1 cellular context compared by ENCODE assay signal in genomic region chr2:677056-677949, GRCh38.
TF ChIP-seq lines count a peak whose summit lies in the region.

TSS of gene TMEM18 (minus strand) at chr2:677406. CDS start at chr2:677345, 61 bp downstream.

TF ChIP-seq in K562, 482 proteins besides CTCF, POLR2A, EP300 and RAD21 (continued from another document and continues in another):
- TF ChIP-seq MED1 (CRISPR knock-in tag; IDR thresholded peaks at IDR 0.05; ENCODE audit: borderline replicate concordance) (no peak), SP1 (CRISPR knock-in tag; IDR thresholded peaks at IDR 0.05) (peak; percentile 96), HNRNPLL (IDR thresholded peaks at IDR 0.05; ENCODE audit: low read depth, low read length, poor library complexity, severe bottlenecking) (peak; percentile 79), ZNF507 (tag; conservative IDR thresholded peaks at IDR 0.05) (no peak), ADNP (tag; IDR thresholded peaks at IDR 0.05) (no peak), CREB1 (IDR thresholded peaks at IDR 0.05) (no peak), CREB1 (CRISPR knock-in tag; IDR thresholded peaks at IDR 0.05) (peak; percentile 69), RBM25 (IDR thresholded peaks at IDR 0.05; ENCODE audit: low read depth, low read length, severe bottlenecking) (peak; percentile 98), ZNF639 (CRISPR knock-in tag; conservative IDR thresholded peaks at IDR 0.05 in 1 of 2, IDR thresholded peaks at IDR 0.05 in 1 of 2) (peak in 1 of 2 experiments; percentile 84; a peak in 2 of 4 replicates), ZKSCAN1 (IDR thresholded peaks at IDR 0.05; ENCODE audit: low read depth, low read length) (peak; percentile 58; the same call in 1 of the 2 replicates), LARP7 (IDR thresholded peaks at IDR 0.05) (no peak), HBP1 (CRISPR knock-in tag; IDR thresholded peaks at IDR 0.05) (no peak), ZNF696 (CRISPR knock-in tag; conservative IDR thresholded peaks at IDR 0.05) (no peak), SIN3B (IDR thresholded peaks at IDR 0.05; ENCODE audit: low read depth) (peak; percentile 86), SMARCB1 (IDR thresholded peaks at IDR 0.05; ENCODE audit: insufficient read length, low read depth) (no peak), NR2C1 (IDR thresholded peaks at IDR 0.05) (no peak; the same call in 1 of the 2 replicates), NR2C1 (tag; IDR thresholded peaks at IDR 0.05) (no peak), FIP1L1 (IDR thresholded peaks at IDR 0.05; ENCODE audit: low read depth, low read length, poor library complexity, severe bottlenecking) (peak; percentile 77), E2F6 (IDR thresholded peaks at IDR 0.05; ENCODE audit: borderline replicate concordance in 1 of 2, extremely low read depth in 1 of 2, insufficient read depth in 1 of 2, insufficient read length in 1 of 2, low read depth in 1 of 2, low read length in 1 of 2, poor library complexity in 1 of 2, severe bottlenecking in 1 of 2) (peak in 1 of 2 experiments; percentile 77), L3MBTL2 (IDR thresholded peaks at IDR 0.05) (peak; percentile 82), TCFL5 (CRISPR knock-in tag; conservative IDR thresholded peaks at IDR 0.05) (no peak), HMG20B (CRISPR knock-in tag; IDR thresholded peaks at IDR 0.05) (no peak), ERF (CRISPR knock-in tag; IDR thresholded peaks at IDR 0.05) (peak; percentile 92; the same call in 1 of the 2 replicates), C11orf30 (IDR thresholded peaks at IDR 0.05; ENCODE audit: low read depth) (peak; percentile 78), ZZZ3 (IDR thresholded peaks at IDR 0.05) (peak; percentile 99), CTBP1 (IDR thresholded peaks at IDR 0.05; ENCODE audit: borderline replicate concordance) (peak; percentile 47; the same call in 1 of the 2 replicates), ILK (tag; IDR thresholded peaks at IDR 0.05; ENCODE audit: borderline replicate concordance, low read depth) (no peak), ZBED1 (IDR thresholded peaks at IDR 0.05) (peak; percentile 79), TOE1 (IDR thresholded peaks at IDR 0.05; ENCODE audit: borderline replicate concordance) (peak; percentile 80; the same call in 1 of the 2 replicates), TOE1 (CRISPR knock-in tag; IDR thresholded peaks at IDR 0.05; ENCODE audit: borderline replicate concordance, low read depth) (no peak), ID3 (CRISPR knock-in tag; IDR thresholded peaks at IDR 0.05) (no peak), ID3 (tag; IDR thresholded peaks at IDR 0.05) (peak; percentile 74; the same call in 1 of the 2 replicates), AFF4 (CRISPR knock-in tag; IDR thresholded peaks at IDR 0.05) (peak; percentile 82; the same call in 1 of the 2 replicates), TARDBP (IDR thresholded peaks at IDR 0.05) (no peak), MIER1 (IDR thresholded peaks at IDR 0.05; ENCODE audit: low read depth) (no peak), SRSF1 (IDR thresholded peaks at IDR 0.05; ENCODE audit: low read depth, low read length) (no peak; the same call in 1 of the 2 replicates), CBFB (CRISPR knock-in tag; IDR thresholded peaks at IDR 0.05) (peak; percentile 67; the same call in 1 of the 2 replicates), ZNF695 (CRISPR knock-in tag; IDR thresholded peaks at IDR 0.05) (no peak), EGR1 (conservative IDR thresholded peaks at IDR 0.05) (no peak; the same call in 1 of the 2 replicates), STAT5A (IDR thresholded peaks at IDR 0.05; ENCODE audit: borderline replicate concordance, low read length) (no peak), TFAM (CRISPR knock-in tag; conservative IDR thresholded peaks at IDR 0.05) (no peak), FOXJ3 (CRISPR knock-in tag; IDR thresholded peaks at IDR 0.05) (no peak), TAF1 (IDR thresholded peaks at IDR 0.05; ENCODE audit: control insufficient read depth, extremely low read depth, insufficient read depth, low read length, severe bottlenecking) (peak; percentile 95)
- TF ChIP-seq, protein P1, sequence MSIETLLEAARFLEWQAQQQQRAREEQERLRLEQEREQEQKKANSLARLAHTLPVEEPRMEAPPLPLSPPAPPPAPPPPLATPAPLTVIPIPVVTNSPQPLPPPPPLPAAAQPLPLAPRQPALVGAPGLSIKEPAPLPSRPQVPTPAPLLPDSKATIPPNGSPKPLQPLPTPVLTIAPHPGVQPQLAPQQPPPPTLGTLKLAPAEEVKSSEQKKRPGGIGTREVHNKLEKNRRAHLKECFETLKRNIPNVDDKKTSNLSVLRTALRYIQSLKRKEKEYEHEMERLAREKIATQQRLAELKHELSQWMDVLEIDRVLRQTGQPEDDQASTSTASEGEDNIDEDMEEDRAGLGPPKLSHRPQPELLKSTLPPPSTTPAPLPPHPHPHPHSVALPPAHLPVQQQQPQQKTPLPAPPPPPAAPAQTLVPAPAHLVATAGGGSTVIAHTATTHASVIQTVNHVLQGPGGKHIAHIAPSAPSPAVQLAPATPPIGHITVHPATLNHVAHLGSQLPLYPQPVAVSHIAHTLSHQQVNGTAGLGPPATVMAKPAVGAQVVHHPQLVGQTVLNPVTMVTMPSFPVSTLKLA (conservative IDR thresholded peaks at IDR 0.05): peak; percentile 26 to 39; a peak in 3 of 4 replicates
- TF ChIP-seq, protein P2, sequence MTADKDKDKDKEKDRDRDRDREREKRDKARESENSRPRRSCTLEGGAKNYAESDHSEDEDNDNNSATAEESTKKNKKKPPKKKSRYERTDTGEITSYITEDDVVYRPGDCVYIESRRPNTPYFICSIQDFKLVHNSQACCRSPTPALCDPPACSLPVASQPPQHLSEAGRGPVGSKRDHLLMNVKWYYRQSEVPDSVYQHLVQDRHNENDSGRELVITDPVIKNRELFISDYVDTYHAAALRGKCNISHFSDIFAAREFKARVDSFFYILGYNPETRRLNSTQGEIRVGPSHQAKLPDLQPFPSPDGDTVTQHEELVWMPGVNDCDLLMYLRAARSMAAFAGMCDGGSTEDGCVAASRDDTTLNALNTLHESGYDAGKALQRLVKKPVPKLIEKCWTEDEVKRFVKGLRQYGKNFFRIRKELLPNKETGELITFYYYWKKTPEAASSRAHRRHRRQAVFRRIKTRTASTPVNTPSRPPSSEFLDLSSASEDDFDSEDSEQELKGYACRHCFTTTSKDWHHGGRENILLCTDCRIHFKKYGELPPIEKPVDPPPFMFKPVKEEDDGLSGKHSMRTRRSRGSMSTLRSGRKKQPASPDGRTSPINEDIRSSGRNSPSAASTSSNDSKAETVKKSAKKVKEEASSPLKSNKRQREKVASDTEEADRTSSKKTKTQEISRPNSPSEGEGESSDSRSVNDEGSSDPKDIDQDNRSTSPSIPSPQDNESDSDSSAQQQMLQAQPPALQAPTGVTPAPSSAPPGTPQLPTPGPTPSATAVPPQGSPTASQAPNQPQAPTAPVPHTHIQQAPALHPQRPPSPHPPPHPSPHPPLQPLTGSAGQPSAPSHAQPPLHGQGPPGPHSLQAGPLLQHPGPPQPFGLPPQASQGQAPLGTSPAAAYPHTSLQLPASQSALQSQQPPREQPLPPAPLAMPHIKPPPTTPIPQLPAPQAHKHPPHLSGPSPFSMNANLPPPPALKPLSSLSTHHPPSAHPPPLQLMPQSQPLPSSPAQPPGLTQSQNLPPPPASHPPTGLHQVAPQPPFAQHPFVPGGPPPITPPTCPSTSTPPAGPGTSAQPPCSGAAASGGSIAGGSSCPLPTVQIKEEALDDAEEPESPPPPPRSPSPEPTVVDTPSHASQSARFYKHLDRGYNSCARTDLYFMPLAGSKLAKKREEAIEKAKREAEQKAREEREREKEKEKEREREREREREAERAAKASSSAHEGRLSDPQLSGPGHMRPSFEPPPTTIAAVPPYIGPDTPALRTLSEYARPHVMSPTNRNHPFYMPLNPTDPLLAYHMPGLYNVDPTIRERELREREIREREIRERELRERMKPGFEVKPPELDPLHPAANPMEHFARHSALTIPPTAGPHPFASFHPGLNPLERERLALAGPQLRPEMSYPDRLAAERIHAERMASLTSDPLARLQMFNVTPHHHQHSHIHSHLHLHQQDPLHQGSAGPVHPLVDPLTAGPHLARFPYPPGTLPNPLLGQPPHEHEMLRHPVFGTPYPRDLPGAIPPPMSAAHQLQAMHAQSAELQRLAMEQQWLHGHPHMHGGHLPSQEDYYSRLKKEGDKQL (CRISPR knock-in tag; IDR thresholded peaks at IDR 0.05; ENCODE audit: borderline replicate concordance): no peak
- TF ChIP-seq, protein P3, sequence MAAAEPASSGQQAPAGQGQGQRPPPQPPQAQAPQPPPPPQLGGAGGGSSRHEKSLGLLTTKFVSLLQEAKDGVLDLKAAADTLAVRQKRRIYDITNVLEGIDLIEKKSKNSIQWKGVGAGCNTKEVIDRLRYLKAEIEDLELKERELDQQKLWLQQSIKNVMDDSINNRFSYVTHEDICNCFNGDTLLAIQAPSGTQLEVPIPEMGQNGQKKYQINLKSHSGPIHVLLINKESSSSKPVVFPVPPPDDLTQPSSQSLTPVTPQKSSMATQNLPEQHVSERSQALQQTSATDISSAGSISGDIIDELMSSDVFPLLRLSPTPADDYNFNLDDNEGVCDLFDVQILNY (CRISPR knock-in tag; IDR thresholded peaks at IDR 0.05): peak; percentile 92
- TF ChIP-seq, protein P4, sequence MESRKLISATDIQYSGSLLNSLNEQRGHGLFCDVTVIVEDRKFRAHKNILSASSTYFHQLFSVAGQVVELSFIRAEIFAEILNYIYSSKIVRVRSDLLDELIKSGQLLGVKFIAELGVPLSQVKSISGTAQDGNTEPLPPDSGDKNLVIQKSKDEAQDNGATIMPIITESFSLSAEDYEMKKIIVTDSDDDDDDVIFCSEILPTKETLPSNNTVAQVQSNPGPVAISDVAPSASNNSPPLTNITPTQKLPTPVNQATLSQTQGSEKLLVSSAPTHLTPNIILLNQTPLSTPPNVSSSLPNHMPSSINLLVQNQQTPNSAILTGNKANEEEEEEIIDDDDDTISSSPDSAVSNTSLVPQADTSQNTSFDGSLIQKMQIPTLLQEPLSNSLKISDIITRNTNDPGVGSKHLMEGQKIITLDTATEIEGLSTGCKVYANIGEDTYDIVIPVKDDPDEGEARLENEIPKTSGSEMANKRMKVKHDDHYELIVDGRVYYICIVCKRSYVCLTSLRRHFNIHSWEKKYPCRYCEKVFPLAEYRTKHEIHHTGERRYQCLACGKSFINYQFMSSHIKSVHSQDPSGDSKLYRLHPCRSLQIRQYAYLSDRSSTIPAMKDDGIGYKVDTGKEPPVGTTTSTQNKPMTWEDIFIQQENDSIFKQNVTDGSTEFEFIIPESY (CRISPR knock-in tag; IDR thresholded peaks at IDR 0.05): 0 out of 2 replicates have a peak, but pooled peaks have one; percentile 5
